Comparison of ENCODE assay signal across 8 cellular contexts in the genomic region with DNA sequence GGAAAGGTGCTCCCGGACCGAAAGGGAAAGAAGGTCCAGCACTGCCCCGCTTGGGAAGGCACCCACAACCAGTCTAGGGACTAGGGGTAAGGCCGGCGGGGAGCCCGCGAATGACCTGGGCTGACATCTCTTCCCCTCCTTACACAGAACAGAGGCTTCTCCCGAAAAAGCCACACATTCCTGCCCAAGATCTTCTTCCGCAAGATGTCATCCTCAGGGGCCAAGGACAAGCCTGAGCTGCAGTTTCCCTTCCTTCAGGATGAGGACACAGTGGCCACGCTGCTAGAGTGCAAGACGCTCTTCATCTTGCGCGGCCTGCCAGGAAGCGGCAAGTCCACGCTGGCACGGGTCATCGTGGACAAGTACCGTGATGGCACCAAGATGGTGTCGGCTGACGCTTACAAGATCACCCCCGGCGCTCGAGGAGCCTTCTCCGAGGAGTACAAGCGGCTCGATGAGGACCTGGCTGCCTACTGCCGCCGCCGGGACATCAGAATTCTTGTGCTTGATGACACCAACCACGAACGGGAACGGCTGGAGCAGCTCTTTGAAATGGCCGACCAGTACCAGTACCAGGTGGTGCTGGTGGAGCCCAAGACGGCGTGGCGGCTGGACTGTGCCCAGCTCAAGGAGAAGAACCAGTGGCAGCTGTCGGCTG.
DNase-seq lines count a peak whose midpoint lies in the region; ATAC-seq and TF ChIP-seq lines count a peak whose summit lies in the region.

No MANE protein-coding gene starts in this region.

- ATAC-seq in HG03280 (IDR thresholded peaks at IDR 0.05; ENCODE audit: unreplicated experiment): no peak

- H3K9me3 Mint-ChIP-seq in nephron: no peaks in the 10 kb centered on the region

- H3K4me1 Mint-ChIP-seq in nephron: peaks cover 42% of the 10 kb centered on the region

- peak overlapping the region; percentile 18 to 59 (median 54) for H3K27ac Mint-ChIP-seq in nephron

- peak overlapping the region in 1 of 2 donors; percentile 89 for H3K27ac ChIP-seq in coronary artery

- no peak for TF ChIP-seq CTCF in AG09309 (IDR thresholded peaks at IDR 0.05; ENCODE audit: control insufficient read depth, insufficient read depth, low read depth, low read length, missing control alignments)
- TF ChIP-seq CTCF in LNCaP clone FGC (IDR thresholded peaks at IDR 0.05; ENCODE audit: control insufficient read depth, extremely low read depth, insufficient read depth): no peak
- no peak for TF ChIP-seq CTCF in coronary artery (IDR thresholded peaks at IDR 0.05)
- TF ChIP-seq CTCF in nephron (IDR thresholded peaks at IDR 0.05; ENCODE audit: unreplicated experiment in 3 of 3): no peak

- H3K27me3 Mint-ChIP-seq in nephron (ENCODE audit: low read depth): no peaks in the 10 kb centered on the region

- peaks cover 36% of the 10 kb centered on the region for H3K36me3 Mint-ChIP-seq in nephron (ENCODE audit: low read depth)

- H3K4me3 ChIP-seq in AG09309 (ENCODE audit: control insufficient read depth, low read depth, low read length) (peak overlapping the region; percentile 83), LNCaP clone FGC (ENCODE audit: low read depth, low read length) (peak overlapping the region; percentile 91), coronary artery (peak overlapping the region; percentile 81)

- peak overlapping the region; percentile 84 to 88 (median 87) for H3K4me3 Mint-ChIP-seq in nephron

- DNase-seq in AG09309 (ENCODE audit: low read depth) (no peak), LNCaP clone FGC (ENCODE audit: low read depth) (no peak), coronary artery (ENCODE audit: low spot score) (no peak), NCI-H1436 (lab: John Stamatoyannopoulos, UW) (no peak), NCI-H1694 (lab: John Stamatoyannopoulos, UW) (no peak), DMS 273 (lab: John Stamatoyannopoulos, UW; ENCODE audit: unreplicated experiment) (no peak)
